In the genomic region with DNA sequence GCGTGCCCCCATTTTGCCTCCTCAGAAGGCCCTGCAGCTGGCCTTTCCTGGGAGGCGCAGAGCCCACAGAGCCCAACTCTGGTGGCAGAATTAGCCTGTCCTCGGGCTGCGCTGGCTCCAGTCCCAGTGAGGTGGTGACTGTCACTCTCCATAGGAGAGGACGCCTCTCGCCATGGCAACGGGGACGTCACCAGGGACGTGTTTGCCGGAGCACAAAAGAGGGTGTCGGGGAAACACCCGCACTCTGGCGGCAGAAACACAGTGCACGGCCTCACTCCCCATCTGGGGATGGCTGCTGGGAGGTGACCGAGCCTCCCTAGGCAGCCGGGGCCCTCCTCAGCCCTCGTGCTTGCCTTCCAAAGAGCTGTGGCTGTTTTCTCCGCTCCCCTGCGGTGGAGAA, we compare ENCODE assay signal across 12 cellular contexts. TPM values are rescaled to one million over a fixed set of nuclear protein-coding genes. Genes with fewer than 3 reads are reported as not detected.
A peak's percentile ranks its signal among the peaks of the same experiment; 100 is the strongest.
DNase-seq lines count a peak whose midpoint lies in the region; ATAC-seq, FAIRE-seq and TF ChIP-seq lines count a peak whose summit lies in the region.
"Had no signal": no experiment of that assay in that cellular context is flagged by ENCODE, and none has a peak within 500 bp of the region (broad histone marks: within the 10 kb centered on the region; RNA-seq: fewer than 3 reads in every experiment).

No MANE protein-coding gene starts in this region.

- H3K4me3 ChIP-seq in lower lobe of right lung, result no peak overlapping the region
- H3K4me3 ChIP-seq: esophagus squamous epithelium had no signal

- ATAC-seq in lower lobe of right lung, result peak; percentile 1 to 5
- no peak for ATAC-seq in HG02970 (IDR thresholded peaks at IDR 0.05; ENCODE audit: low FRiP score, unreplicated experiment)
- ATAC-seq: T-cell had no signal

- no peaks in the 10 kb centered on the region for H3K36me3 ChIP-seq in lower lobe of right lung
- H3K36me3 ChIP-seq: esophagus squamous epithelium had no signal

- FAIRE-seq in GM19239 (lab: Jason Lieb, UNC), result no peak

- no peak for TF ChIP-seq CTCF in lower lobe of right lung (IDR thresholded peaks at IDR 0.05)

- peak; percentile 39 for DNase-seq in DMS153 treated with DMSO at 0.1 percent for 48 hours (lab: John Stamatoyannopoulos, UW; ENCODE audit: unreplicated experiment)
- peak; percentile 12 for DNase-seq in NCI-H2081 treated with DMSO at 0.1 percent for 48 hours (lab: John Stamatoyannopoulos, UW)
- DNase-seq in amygdala (lab: John Stamatoyannopoulos, UW), result peak in 37 of 56 donors; percentile 4 to 78 (median 43)
- no peak for DNase-seq in lower lobe of right lung
- no peak for DNase-seq in NCI-H1048 (lab: John Stamatoyannopoulos, UW)
- DNase-seq in AG08396 (ENCODE audit: low spot score), result no peak
- DNase-seq in GM19239 (ENCODE audit: insufficient read length, low spot score), result no peak
- DNase-seq: activated naive CD4-positive, alpha-beta T cell treated with anti-CD3 and anti-CD28 coated beads, Interleukin-2, amount 50 U/mL, for 16 hours; CD4-positive, CD25-positive, alpha-beta regulatory T cell; esophagus squamous epithelium; T-cell had no signal

- H3K27ac ChIP-seq in lower lobe of right lung, result no peak overlapping the region
- H3K27ac ChIP-seq: esophagus squamous epithelium had no signal

- H3K9me3 ChIP-seq in lower lobe of right lung, result no peaks in the 10 kb centered on the region

- H3K27me3 ChIP-seq in lower lobe of right lung (ENCODE audit: low read depth), result no peaks in the 10 kb centered on the region

- peaks cover 20% of the 10 kb centered on the region for H3K4me1 ChIP-seq in lower lobe of right lung

- intact Hi-C loops in lower lobe of right lung (cut with DNase I), result no loop called here

RNA-seq across cellular contexts. Expression of a gene that starts 50.2 kb away (rescaled TPM):
- 318 TPM for total RNA-seq in lower lobe of right lung

Comparison
In these comparisons a context has a peak if more than half of its experiments do, and no peak if none do; other contexts are left out.
1. DNase-seq: peak in DMS153 treated with DMSO at 0.1 percent for 48 hours (single experiment), NCI-H2081 treated with DMSO at 0.1 percent for 48 hours (single experiment) and amygdala (37 of 56); none in lower lobe of right lung (single experiment), NCI-H1048 (single experiment), AG08396 (single experiment) and GM19239 (single experiment).